ENCODE assay signal across 15 cellular contexts in genomic region chr14:99508896-99509629, GRCh38. TPM values are rescaled to one million over a fixed set of nuclear protein-coding genes. Genes with fewer than 3 reads are reported as not detected.
DNase-seq lines count a peak whose midpoint lies in the region; ATAC-seq, FAIRE-seq and TF ChIP-seq lines count a peak whose summit lies in the region.
"Had no signal": no experiment of that assay in that cellular context is flagged by ENCODE, and none has a peak within 500 bp of the region (broad histone marks: within the 10 kb centered on the region; RNA-seq: fewer than 3 reads in every experiment).

No MANE protein-coding gene starts in this region.

- H3K4ac ChIP-seq in H1 (replicated peaks; ENCODE audit: insufficient read length, low read depth, low read length): no peak overlapping the region

- no peaks in the 10 kb centered on the region for H3K9me3 ChIP-seq in CD4-positive, alpha-beta T cell (ENCODE audit: control insufficient read depth, low read length)
- H3K9me3 ChIP-seq in H1 (ENCODE audit: insufficient read depth in 2 of 2, low read depth in 1 of 2, low read length in 1 of 2): no peaks in the 10 kb centered on the region
- H3K9me3 ChIP-seq: BLaER1 treated with 17β-estradiol and CSF1 and Interleukin-3, amounts not matched to agents 10 nM and 100 nM had no signal

- no peak overlapping the region for H3K56ac ChIP-seq in H1 (replicated peaks; ENCODE audit: insufficient read length, low read depth, low read length)

- no peak overlapping the region; a peak in 3 of 7 replicates for H3K9ac ChIP-seq in H1 (replicated peaks in 1 of 4; ENCODE audit: extremely low read depth in 1 of 4, low read depth in 3 of 4, low read length in 3 of 4)
- H3K9ac ChIP-seq: parathyroid adenoma had no signal

- no peak overlapping the region for H2AFZ ChIP-seq in H1 (ENCODE audit: low read length)
- H2AFZ ChIP-seq: parathyroid adenoma had no signal

- H2BK15ac ChIP-seq in H1 (ENCODE audit: low read length): 0 out of 2 replicates have a peak overlapping the region, but pooled peaks have one; percentile 18

- H3K14ac ChIP-seq in H1 (ENCODE audit: insufficient read length): no peak overlapping the region

- no peak overlapping the region for H3K27ac ChIP-seq in CD4-positive, alpha-beta T cell (ENCODE audit: low read depth, low read length)
- H3K27ac ChIP-seq in H1 (ENCODE audit: low read depth, low read length): no peak overlapping the region
- H3K27ac ChIP-seq: BLaER1 treated with 17β-estradiol and CSF1 and Interleukin-3, amounts not matched to agents 10 nM and 100 nM; parathyroid adenoma had no signal

- TF ChIP-seq EP300 in H1 (IDR thresholded peaks at IDR 0.05; ENCODE audit: borderline replicate concordance in 1 of 2, low read depth in 2 of 2, low read length in 2 of 2): no peak

- H3K23me2 ChIP-seq in H1 (ENCODE audit: low read depth, low read length): no peaks in the 10 kb centered on the region

- no peak overlapping the region for H2AK5ac ChIP-seq in H1 (ENCODE audit: low read depth, low read length)

- H3K4me3 ChIP-seq in H1 (ENCODE audit: extremely low read depth in 1 of 4, insufficient read depth in 2 of 4, low read depth in 3 of 4, low read length in 4 of 4): no peak overlapping the region
- H3K4me3 ChIP-seq: BLaER1 treated with 17β-estradiol and CSF1 and Interleukin-3, amounts not matched to agents 10 nM and 100 nM had no signal

- H3K27me3 Mint-ChIP-seq in CD4-positive, alpha-beta T cell: no peaks in the 10 kb centered on the region
- no peaks in the 10 kb centered on the region for H3K27me3 Mint-ChIP-seq in nephron (ENCODE audit: low read depth)
- no peaks in the 10 kb centered on the region for H3K27me3 Mint-ChIP-seq in activated CD4-positive, alpha-beta T cell treated with anti-CD3 and anti-CD28 coated beads for 36 hours
- H3K27me3 Mint-ChIP-seq: activated CD4-positive, alpha-beta memory T cell treated with anti-CD3 and anti-CD28 coated beads, Interleukin-2, amount 10 ng/mL, durations not matched to agents 7 days and 5 days; activated naive CD8-positive, alpha-beta T cell treated with anti-CD3 and anti-CD28 coated beads, Interleukin-2, amount 10 ng/mL, durations not matched to agents 7 days and 5 days had no signal

- no peak overlapping the region for H2BK20ac ChIP-seq in H1 (ENCODE audit: low read length)

- H3K79me1 ChIP-seq in H1 (ENCODE audit: low read depth, low read length): no peaks in the 10 kb centered on the region; the same call in none of the 2 replicates

- H3K4me2 ChIP-seq in H1 (ENCODE audit: insufficient read depth in 1 of 2, low read depth in 2 of 2, low read length in 2 of 2): no peak overlapping the region
- H3K4me2 ChIP-seq: BLaER1 treated with 17β-estradiol and CSF1 and Interleukin-3, amounts not matched to agents 10 nM and 100 nM had no signal

- WGBS in H1 (ENCODE audit: extremely low coverage in 1 of 2, insufficient coverage in 1 of 2, insufficient read length in 1 of 2, insufficient replicate concordance in 2 of 2, low coverage in 1 of 2, low lambda C conversion rate in 2 of 2, missing lambda C conversion rate in 1 of 2), 2 experiments: 90% methylated on average over 23 of the region's 23 CpGs; no CpG with 5 or more reads in 1 of the 2 experiments

- TF ChIP-seq POLR2A in H1 (IDR thresholded peaks at IDR 0.05; ENCODE audit: control extremely low read depth in 1 of 2, low read depth in 2 of 2, low read length in 2 of 2): no peak
- TF ChIP-seq POLR2A in H54 (IDR thresholded peaks at IDR 0.05; ENCODE audit: low read depth, low read length): no peak

- H3K36me3 ChIP-seq in H1 (ENCODE audit: control insufficient read depth in 2 of 4, insufficient read depth in 4 of 4, low read length in 3 of 4): peaks cover 25 to 57% (median 36%) of the 10 kb centered on the region in 4 experiments

- peaks cover 2 to 7% of the 10 kb centered on the region in 2 experiments for H4K20me1 ChIP-seq in H1 (replicated peaks in 1 of 2; ENCODE audit: control insufficient read depth in 1 of 2, insufficient read depth in 2 of 2, low read length in 2 of 2)

- no peak for DNase-seq in CD4-positive, alpha-beta T cell
- DNase-seq in HEK293T (ENCODE audit: extremely low spot score): peak; percentile 8
- DNase-seq in H1 (ENCODE audit: low read depth in 1 of 2, low spot score in 2 of 2): peak in 1 of 2 experiments; percentile 56
- DNase-seq in medulla oblongata (ENCODE audit: extremely low spot score): no peak
- DNase-seq in NOMO-1 (lab: John Stamatoyannopoulos, UW; ENCODE audit: unreplicated experiment in 2 of 2): no peak
- no peak for DNase-seq in H54 (ENCODE audit: insufficient read length, low spot score)
- DNase-seq in activated CD4-positive, alpha-beta T cell treated with anti-CD3 and anti-CD28 coated beads for 36 hours: no peak
- DNase-seq: activated CD4-positive, alpha-beta memory T cell treated with anti-CD3 and anti-CD28 coated beads, Interleukin-2, amount 10 ng/mL, durations not matched to agents 7 days and 5 days; activated naive CD8-positive, alpha-beta T cell treated with anti-CD3 and anti-CD28 coated beads, Interleukin-2, amount 10 ng/mL, durations not matched to agents 7 days and 5 days; dermis blood vessel endothelial cell; PC-3; stimulated activated CD4-positive, alpha-beta T cell treated with anti-CD3 and anti-CD28 coated beads, Interleukin-4, amount 100 ng/mL, for 24 hours had no signal

- FAIRE-seq in H1 (lab: Jason Lieb, UNC) (no peak), H54 (lab: Jason Lieb, UNC) (no peak)

- peaks cover 82% of the 10 kb centered on the region for H3K36me3 Mint-ChIP-seq in CD4-positive, alpha-beta T cell (ENCODE audit: low read depth)
- peaks cover 53% of the 10 kb centered on the region for H3K36me3 Mint-ChIP-seq in nephron (ENCODE audit: low read depth)
- peaks cover 30% of the 10 kb centered on the region for H3K36me3 Mint-ChIP-seq in activated CD4-positive, alpha-beta T cell treated with anti-CD3 and anti-CD28 coated beads for 36 hours (ENCODE audit: low read depth)

- H3K9me3 Mint-ChIP-seq in CD4-positive, alpha-beta T cell: no peaks in the 10 kb centered on the region
- no peaks in the 10 kb centered on the region for H3K9me3 Mint-ChIP-seq in nephron
- no peaks in the 10 kb centered on the region for H3K9me3 Mint-ChIP-seq in activated CD4-positive, alpha-beta T cell treated with anti-CD3 and anti-CD28 coated beads for 36 hours (ENCODE audit: low read depth)
- H3K9me3 Mint-ChIP-seq: activated CD4-positive, alpha-beta memory T cell treated with anti-CD3 and anti-CD28 coated beads, Interleukin-2, amount 10 ng/mL, durations not matched to agents 7 days and 5 days; activated naive CD8-positive, alpha-beta T cell treated with anti-CD3 and anti-CD28 coated beads, Interleukin-2, amount 10 ng/mL, durations not matched to agents 7 days and 5 days had no signal

- H2BK5ac ChIP-seq in H1 (ENCODE audit: low read depth, low read length): peak overlapping the region; percentile 71; the same call in 1 of the 2 replicates

- no peaks in the 10 kb centered on the region for H3K79me2 ChIP-seq in H1 (ENCODE audit: control insufficient read depth in 1 of 2, insufficient read depth in 2 of 2, low read length in 2 of 2)
- H3K79me2 ChIP-seq: parathyroid adenoma had no signal

- H2BK120ac ChIP-seq in H1 (replicated peaks; ENCODE audit: low read depth, low read length): no peak overlapping the region

- H2BK12ac ChIP-seq in H1 (ENCODE audit: low read depth, low read length): peak overlapping the region; percentile 75; the same call in 1 of the 2 replicates

- ATAC-seq in CD4-positive, alpha-beta T cell (ENCODE audit: poor library complexity): no peak
- no peak for ATAC-seq in activated CD4-positive, alpha-beta T cell treated with anti-CD3 and anti-CD28 coated beads for 36 hours
- ATAC-seq: PC-3 had no signal

- no peak overlapping the region for H3K18ac ChIP-seq in H1 (ENCODE audit: extremely low read depth, low read length)

- H3K23ac ChIP-seq in H1 (ENCODE audit: insufficient read length): no peak overlapping the region

- no peak overlapping the region for H4K5ac ChIP-seq in H1 (ENCODE audit: insufficient read length, low read depth, low read length)

- no peak overlapping the region for H4K91ac ChIP-seq in H1 (replicated peaks; ENCODE audit: insufficient read length, low read length)

- H4K8ac ChIP-seq in H1 (ENCODE audit: extremely low read depth, insufficient read depth, low read length): peak overlapping the region; percentile 28; the same call in 1 of the 2 replicates

- POLR2A ChIA-PET in CD4-positive, alpha-beta T cell (lab: Charles Lee): no interaction called here
- POLR2A ChIA-PET in HEK293T (lab: Yijun Ruan, JAX): no interaction called here
- POLR2A ChIA-PET in H1 (lab: Charles Lee; ENCODE audit: partially characterized antibody): interaction anchor here (1.1 kb wide), 1 partner anchor 28 kb away, joined by 4 read pairs; the partner anchor contains the start of genes CCNK and SETD3
- POLR2A ChIA-PET in activated CD4-positive, alpha-beta T cell treated with anti-CD3 and anti-CD28 coated beads for 36 hours (lab: Charles Lee): no interaction called here

- CTCF ChIA-PET in CD4-positive, alpha-beta T cell (lab: Charles Lee): no interaction called here
- CTCF ChIA-PET in HEK293T (lab: Yijun Ruan, JAX) (no interaction called here), H1 (lab: Charles Lee; ENCODE audit: partially characterized antibody) (interaction anchor here (1.1 to 1.8 kb wide), 3 partner anchors 15 to 119 kb away, joined by 3 to 5 read pairs (median 4); partner anchors contain the start of gene CCDC85C)
- CTCF ChIA-PET in activated CD4-positive, alpha-beta T cell treated with anti-CD3 and anti-CD28 coated beads for 36 hours (lab: Charles Lee): no interaction called here

- no peaks in the 10 kb centered on the region for H3K4me1 Mint-ChIP-seq in CD4-positive, alpha-beta T cell (ENCODE audit: low read depth)
- peaks cover 5% of the 10 kb centered on the region for H3K4me1 Mint-ChIP-seq in nephron
- H3K4me1 Mint-ChIP-seq in activated CD4-positive, alpha-beta T cell treated with anti-CD3 and anti-CD28 coated beads for 36 hours: no peaks in the 10 kb centered on the region
- H3K4me1 Mint-ChIP-seq: activated CD4-positive, alpha-beta memory T cell treated with anti-CD3 and anti-CD28 coated beads, Interleukin-2, amount 10 ng/mL, durations not matched to agents 7 days and 5 days had no signal

- intact Hi-C loops in CD4-positive, alpha-beta T cell (cut with DNase I, micrococcal nuclease): no loop called here
- intact Hi-C loops in activated CD4-positive, alpha-beta T cell treated with anti-CD3 and anti-CD28 coated beads for 36 hours (cut with DNase I, micrococcal nuclease): no loop called here

- peaks cover 0 to 9% (median 3%) of the 10 kb centered on the region in 4 experiments; a peak in 3 of 7 replicates for H3K4me1 ChIP-seq in H1 (replicated peaks in 1 of 4; ENCODE audit: control insufficient read depth in 3 of 4, insufficient read depth in 4 of 4, low read length in 3 of 4)
- H3K4me1 ChIP-seq: parathyroid adenoma had no signal

- H3K27me3 ChIP-seq in CD4-positive, alpha-beta T cell (ENCODE audit: control insufficient read depth, insufficient read depth, low read length): no peaks in the 10 kb centered on the region
- H3K27me3 ChIP-seq in H1 (replicated peaks in 1 of 4; ENCODE audit: control insufficient read depth in 3 of 4, extremely low read depth in 1 of 4, insufficient read depth in 3 of 4, low read length in 3 of 4): no peaks in the 10 kb centered on the region; a peak in 1 of 7 replicates
- H3K27me3 ChIP-seq: BLaER1 treated with 17β-estradiol and CSF1 and Interleukin-3, amounts not matched to agents 10 nM and 100 nM had no signal

- peak overlapping the region; percentile 36 for H3K27ac Mint-ChIP-seq in CD4-positive, alpha-beta T cell
- H3K27ac Mint-ChIP-seq in nephron: peak overlapping the region in 2 of 3 experiments; percentile 37 to 55
- H3K27ac Mint-ChIP-seq in activated CD4-positive, alpha-beta T cell treated with anti-CD3 and anti-CD28 coated beads for 36 hours: no peak overlapping the region
- H3K27ac Mint-ChIP-seq: activated CD4-positive, alpha-beta memory T cell treated with anti-CD3 and anti-CD28 coated beads, Interleukin-2, amount 10 ng/mL, durations not matched to agents 7 days and 5 days; activated naive CD8-positive, alpha-beta T cell treated with anti-CD3 and anti-CD28 coated beads, Interleukin-2, amount 10 ng/mL, durations not matched to agents 7 days and 5 days had no signal

- no peak for TF ChIP-seq CTCF in CD4-positive, alpha-beta T cell (IDR thresholded peaks at IDR 0.05)
- TF ChIP-seq CTCF in H1 (IDR thresholded peaks at IDR 0.05; ENCODE audit: control extremely low read depth in 1 of 3, insufficient read depth in 1 of 3, low read depth in 1 of 3, low read length in 3 of 3): peak in 1 of 3 experiments; percentile 3; a peak in 1 of 4 replicates
- no peak for TF ChIP-seq CTCF in nephron (IDR thresholded peaks at IDR 0.05; ENCODE audit: unreplicated experiment in 3 of 3)

- TF ChIP-seq RAD21 in H1 (IDR thresholded peaks at IDR 0.05 in 1 of 2, conservative IDR thresholded peaks at IDR 0.05 in 1 of 2; ENCODE audit: low read depth in 2 of 2, low read length in 2 of 2): peak in 1 of 2 experiments; percentile 34; a peak in 2 of 4 replicates

- H3K4me3 Mint-ChIP-seq in CD4-positive, alpha-beta T cell: no peak overlapping the region
- H3K4me3 Mint-ChIP-seq in nephron: no peak overlapping the region
- no peak overlapping the region for H3K4me3 Mint-ChIP-seq in activated CD4-positive, alpha-beta T cell treated with anti-CD3 and anti-CD28 coated beads for 36 hours
- H3K4me3 Mint-ChIP-seq: activated CD4-positive, alpha-beta memory T cell treated with anti-CD3 and anti-CD28 coated beads, Interleukin-2, amount 10 ng/mL, durations not matched to agents 7 days and 5 days; activated naive CD8-positive, alpha-beta T cell treated with anti-CD3 and anti-CD28 coated beads, Interleukin-2, amount 10 ng/mL, durations not matched to agents 7 days and 5 days had no signal

RNA-seq across cellular contexts. Expression of gene CCNK, which starts 27.9 kb away (rescaled TPM):
- 100 to 1,000 TPM; 140 to 151 TPM for total RNA-seq in CD4-positive, alpha-beta T cell
- 81.9 and 82.7 TPM in 2 replicates for total RNA-seq in H1 (2021; fragmentation: NEBNext Ultra II Directional; extraction: Animal tissue kit (Norgen Biotek cat#: 25700))
- 10.7 and 14.7 TPM in 2 replicates for polyA plus RNA-seq in H1 (2011; rRNA removed)
- polyA plus RNA-seq in H1 (2011; cell fraction: cytosol; rRNA removed): 12.5 TPM
- 15.2 TPM for polyA plus RNA-seq in H1 (2011; cell fraction: nucleus; rRNA removed)
- polyA plus RNA-seq in H1 (2012, experiment 1 of 2): 52.2 to 103 TPM (median 60.4 TPM) in 4 replicates
- 62.7 TPM for polyA plus RNA-seq in H1 (2012, experiment 2 of 2)
- 53.6 TPM for polyA plus RNA-seq in H1 (2013, experiment 1 of 2)
- polyA plus RNA-seq in H1 (2013, experiment 2 of 2): 57.8 TPM
- 17.0 and 27.3 TPM in 2 replicates for polyA minus RNA-seq in H1 (2011; rRNA and poly(A)+ RNA removed)
- 37.3 TPM for polyA minus RNA-seq in H1 (2011; cell fraction: cytosol; rRNA and poly(A)+ RNA removed)
- 21.9 TPM for polyA minus RNA-seq in H1 (2011; cell fraction: nucleus; rRNA and poly(A)+ RNA removed)
- 10 to 100 TPM; 93.7 to 96.2 TPM for total RNA-seq in activated CD4-positive, alpha-beta T cell treated with anti-CD3 and anti-CD28 coated beads for 36 hours

RNA-seq across cellular contexts. Expression of gene SETD3, which starts 28.4 kb away (rescaled TPM):
- 10 to 100 TPM; 46.1 to 51.4 TPM for total RNA-seq in CD4-positive, alpha-beta T cell
- total RNA-seq in H1 (2021; fragmentation: NEBNext Ultra II Directional; extraction: Animal tissue kit (Norgen Biotek cat#: 25700)): 60.1 and 64.0 TPM in 2 replicates
- 16.0 and 24.0 TPM in 2 replicates for polyA plus RNA-seq in H1 (2011; rRNA removed)
- 25.0 TPM for polyA plus RNA-seq in H1 (2011; cell fraction: cytosol; rRNA removed)
- polyA plus RNA-seq in H1 (2011; cell fraction: nucleus; rRNA removed): 18.3 TPM
- 33.2 to 61.8 TPM (median 36.0 TPM) in 4 replicates for polyA plus RNA-seq in H1 (2012, experiment 1 of 2)
- polyA plus RNA-seq in H1 (2012, experiment 2 of 2): 7.7 TPM
- polyA plus RNA-seq in H1 (2013, experiment 1 of 2): 42.9 TPM
- 46.9 TPM for polyA plus RNA-seq in H1 (2013, experiment 2 of 2)
- 44.8 and 60.0 TPM in 2 replicates for polyA minus RNA-seq in H1 (2011; rRNA and poly(A)+ RNA removed)
- polyA minus RNA-seq in H1 (2011; cell fraction: cytosol; rRNA and poly(A)+ RNA removed): 33.7 TPM
- polyA minus RNA-seq in H1 (2011; cell fraction: nucleus; rRNA and poly(A)+ RNA removed): 68.5 TPM
- 10 to 100 TPM; 51.5 to 62.3 TPM for total RNA-seq in activated CD4-positive, alpha-beta T cell treated with anti-CD3 and anti-CD28 coated beads for 36 hours
